Comparison of ENCODE assay signal across 8 cellular contexts in genomic region chr2:47904903-47905453, GRCh38. TPM values are rescaled to one million over a fixed set of nuclear protein-coding genes. Genes with fewer than 3 reads are reported as not detected.
A peak's percentile ranks its signal among the peaks of the same experiment; 100 is the strongest.
DNase-seq lines count a peak whose midpoint lies in the region; ATAC-seq and TF ChIP-seq lines count a peak whose summit lies in the region.

No MANE protein-coding gene starts in this region.

- no peaks in the 10 kb centered on the region for H3K36me3 Mint-ChIP-seq in immature natural killer cell

- ATAC-seq in body of pancreas (no peak), HG03565 (IDR thresholded peaks at IDR 0.05; ENCODE audit: unreplicated experiment) (no peak)

- peak overlapping the region; percentile 25; the same call in 1 of the 2 replicates for H2AFZ ChIP-seq in GM23248

- peaks cover 66% of the 10 kb centered on the region for H3K79me2 ChIP-seq in DOHH2 (ENCODE audit: control insufficient read depth, low read length)
- H3K79me2 ChIP-seq in GM23248 (ENCODE audit: insufficient read depth): peaks cover 55% of the 10 kb centered on the region

- H3K4me1 Mint-ChIP-seq in immature natural killer cell: peaks cover 44 to 61% of the 10 kb centered on the region in 2 donors

- CTCF ChIA-PET in HEK293T (lab: Yijun Ruan, JAX): no interaction called here

- H3K4me3 Mint-ChIP-seq in immature natural killer cell: peak overlapping the region; percentile 91 to 99 (median 96)

- intact Hi-C loops in body of pancreas (cut with DNase I) (no loop called here), spleen (cut with DNase I; ENCODE audit: low total_unique reads) (no loop called here)

- H4K20me1 ChIP-seq in DOHH2 (ENCODE audit: control insufficient read depth, insufficient read depth, low read depth, low read length) (peaks cover 20% of the 10 kb centered on the region), GM23248 (ENCODE audit: insufficient read depth) (peaks cover 23% of the 10 kb centered on the region)

- TF ChIP-seq CTCF in DOHH2 (IDR thresholded peaks at IDR 0.05; ENCODE audit: low read depth, low read length, poor library complexity, severe bottlenecking) (no peak), body of pancreas (IDR thresholded peaks at IDR 0.05) (no peak), spleen (IDR thresholded peaks at IDR 0.05 in 8 of 11, conservative IDR thresholded peaks at IDR 0.05 in 3 of 11) (peak in 1 of 11 experiments; percentile 16)

- peaks cover 37% of the 10 kb centered on the region for H3K36me3 ChIP-seq in DOHH2 (ENCODE audit: control insufficient read depth, low read length)
- no peaks in the 10 kb centered on the region for H3K36me3 ChIP-seq in GM23248 (ENCODE audit: low read depth)
- no peaks in the 10 kb centered on the region for H3K36me3 ChIP-seq in body of pancreas (replicated peaks in 1 of 2; ENCODE audit: insufficient read depth in 1 of 2, low read depth in 2 of 2)
- no peaks in the 10 kb centered on the region for H3K36me3 ChIP-seq in spleen

- H3K9ac ChIP-seq in GM23248: peak overlapping the region; percentile 96

- no peaks in the 10 kb centered on the region for H3K9me2 ChIP-seq in DOHH2 (replicated peaks; ENCODE audit: control insufficient read depth, low read length)
- no peaks in the 10 kb centered on the region for H3K9me2 ChIP-seq in GM23248 (ENCODE audit: insufficient read depth)

- H3K27me3 ChIP-seq in DOHH2 (ENCODE audit: control insufficient read depth, low read length) (no peaks in the 10 kb centered on the region), GM23248 (replicated peaks; ENCODE audit: insufficient read depth) (no peaks in the 10 kb centered on the region), body of pancreas (no peaks in the 10 kb centered on the region), spleen (replicated peaks in 1 of 7) (no peaks in the 10 kb centered on the region)

- WGBS in GM23248 (ENCODE audit: low coverage in 1 of 2, low lambda C conversion rate in 2 of 2, missing lambda C conversion rate in 2 of 2), 2 experiments: 3% methylated on average over 28 to 39 of the region's 45 CpGs
- WGBS in body of pancreas, 2 donors: 0 to 1% methylated on average over 17 to 23 of the region's 45 CpGs
- 0 to 1% (median 1%) methylated on average over 27 to 45 of the region's 45 CpGs for whole genome bisulfite sequencing in spleen, 5 donors

- no peak for DNase-seq in GM23248
- DNase-seq in body of pancreas: peak; percentile 43 to 56 (median 48)
- no peak for DNase-seq in immature natural killer cell
- DNase-seq in spleen: peak; percentile 91
- DNase-seq in HEK293T (ENCODE audit: extremely low spot score): no peak

- H3F3A ChIP-seq in DOHH2 (ENCODE audit: control insufficient read depth, insufficient read depth) (peaks cover 16% of the 10 kb centered on the region), GM23248 (ENCODE audit: insufficient read depth) (peaks cover 30% of the 10 kb centered on the region)

- peaks cover 13 to 26% (median 19%) of the 10 kb centered on the region in 3 donors for H3K27me3 Mint-ChIP-seq in immature natural killer cell (ENCODE audit: low read depth in 3 of 3)

- H3K9me3 Mint-ChIP-seq in immature natural killer cell: no peaks in the 10 kb centered on the region

- H3K4me2 ChIP-seq in DOHH2 (ENCODE audit: low read length) (peak overlapping the region; percentile 70), GM23248 (ENCODE audit: unreplicated experiment) (peak overlapping the region; percentile 96)

- H3K4me1 ChIP-seq in DOHH2 (ENCODE audit: control insufficient read depth, low read length) (peaks cover 40% of the 10 kb centered on the region), GM23248 (ENCODE audit: insufficient read depth) (peaks cover 17% of the 10 kb centered on the region), body of pancreas (peaks cover 31% of the 10 kb centered on the region), spleen (peaks cover 30 to 56% (median 45%) of the 10 kb centered on the region in 6 donors)

- in situ Hi-C loops in GM23248 (cut with MboI): no loop called here

- POLR2A ChIA-PET in HEK293T (lab: Yijun Ruan, JAX): no interaction called here

- H3K27ac ChIP-seq in DOHH2 (ENCODE audit: low read depth, low read length): peak overlapping the region; percentile 75
- peak overlapping the region; percentile 98 for H3K27ac ChIP-seq in GM23248
- peak overlapping the region; percentile 87 to 100 (median 95) for H3K27ac ChIP-seq in body of pancreas
- peak overlapping the region; percentile 94 to 100 (median 98) for H3K27ac ChIP-seq in spleen

- H3K4me3 ChIP-seq in DOHH2 (ENCODE audit: low read length) (peak overlapping the region; percentile 83), GM23248 (peak overlapping the region; percentile 82), body of pancreas (peak overlapping the region; percentile 54 to 96), spleen (peak overlapping the region; percentile 46 to 86 (median 78))

- H3K9me3 ChIP-seq in DOHH2 (ENCODE audit: control insufficient read depth, insufficient read depth, low read length) (no peaks in the 10 kb centered on the region), GM23248 (ENCODE audit: low read depth) (no peaks in the 10 kb centered on the region), body of pancreas (no peaks in the 10 kb centered on the region), spleen (no peaks in the 10 kb centered on the region)

- H3K27ac Mint-ChIP-seq in immature natural killer cell: peak overlapping the region; percentile 90 to 99 (median 98)

- TF ChIP-seq POLR2A in Raji (IDR thresholded peaks at IDR 0.05; ENCODE audit: insufficient read depth, low read depth, low read length) (0 out of 2 replicates have a peak, but pooled peaks have one; percentile 20), body of pancreas (IDR thresholded peaks at IDR 0.05) (peak in 2 of 3 donors; percentile 26 to 37), spleen (IDR thresholded peaks at IDR 0.05) (no peak)

TF ChIP-seq in HEK293T, 16 proteins besides CTCF, POLR2A, EP300 and RAD21:
- no peak for TF ChIP-seq LEF1 (IDR thresholded peaks at IDR 0.05; ENCODE audit: borderline replicate concordance)
- TF ChIP-seq SUZ12 (IDR thresholded peaks at IDR 0.05): no peak
- TF ChIP-seq ELF4 (IDR thresholded peaks at IDR 0.05): no peak
- TF ChIP-seq NFRKB (IDR thresholded peaks at IDR 0.05): no peak
- no peak for TF ChIP-seq TARDBP (IDR thresholded peaks at IDR 0.05)
- TF ChIP-seq ARNT (IDR thresholded peaks at IDR 0.05): no peak
- no peak for TF ChIP-seq L3MBTL2 (conservative IDR thresholded peaks at IDR 0.05)
- no peak for TF ChIP-seq ZNF384 (IDR thresholded peaks at IDR 0.05)
- TF ChIP-seq BHLHE40 (IDR thresholded peaks at IDR 0.05; ENCODE audit: borderline replicate concordance): no peak
- no peak for TF ChIP-seq HDGF (IDR thresholded peaks at IDR 0.05; ENCODE audit: borderline replicate concordance)
- TF ChIP-seq FOXA1 (IDR thresholded peaks at IDR 0.05): no peak
- TF ChIP-seq PKNOX1 (IDR thresholded peaks at IDR 0.05): no peak
- no peak for TF ChIP-seq CTBP1 (IDR thresholded peaks at IDR 0.05; ENCODE audit: borderline replicate concordance)
- TF ChIP-seq SP1 (IDR thresholded peaks at IDR 0.05): no peak
- TF ChIP-seq FOXM1 (IDR thresholded peaks at IDR 0.05; ENCODE audit: borderline replicate concordance): no peak

RNA-seq across cellular contexts. Expression of gene FBXO11, which starts 1.3 kb away (rescaled TPM):
- total RNA-seq in GM23248 (2014; rRNA removed; shearing (Covaris generic)): 25.8 and 33.1 TPM in 2 replicates
- polyA plus RNA-seq in GM23248 (2016; fragmentation: Nextera tagmentation; extraction: Ambion mirVana): 14.2 and 15.7 TPM in 2 replicates
- 10 to 100 TPM; 25.1 to 41.0 TPM for total RNA-seq in body of pancreas
- polyA plus RNA-seq in immature natural killer cell: 1 to 10 TPM; 5.2 to 7.5 (median 7.0) TPM
- total RNA-seq in spleen: 10 to 100 TPM; 64.8 to 91.3 (median 78.5) TPM
- polyA plus RNA-seq in spleen: 10 to 100 TPM; 23.9 to 35.6 (median 27.8) TPM

Comparison
In these comparisons a context has a peak if more than half of its experiments do, and no peak if none do; other contexts are left out.
1. DNase-seq: peak in body of pancreas (4 of 4) and spleen (single experiment); none in GM23248 (single experiment), immature natural killer cell (0 of 3) and HEK293T (single experiment).
2. POLR2A ChIP-seq: peak in Raji (single experiment) and body of pancreas (2 of 3); none in spleen (0 of 3).
3. Peak in every context shown above with its lines, with median percentiles within 50 percentile points of each other: H3K27ac ChIP-seq and H3K4me3 ChIP-seq.